Comparison of ENCODE assay signal across 16 cellular contexts in the genomic region with DNA sequence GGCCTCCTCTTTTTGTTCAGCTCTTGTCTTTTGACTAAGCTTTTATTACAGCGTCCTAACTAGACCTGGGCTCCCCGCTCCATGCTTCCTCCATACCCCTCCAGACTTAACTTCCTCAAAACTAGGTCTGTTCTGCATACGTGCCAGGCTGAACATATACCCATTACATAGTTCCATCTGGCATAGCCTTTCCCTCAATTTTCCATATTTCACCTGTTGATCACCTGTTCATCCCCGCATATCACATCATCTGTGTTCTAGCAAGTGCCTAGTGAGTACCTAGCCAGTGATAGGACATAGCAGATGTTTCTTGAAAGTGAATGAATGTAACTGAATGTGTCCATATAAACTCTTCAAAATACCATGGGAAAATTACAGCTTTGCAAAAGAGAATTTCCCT. TPM values are rescaled to one million over a fixed set of nuclear protein-coding genes. Genes with fewer than 3 reads are reported as not detected.
DNase-seq lines count a peak whose midpoint lies in the region; ATAC-seq, FAIRE-seq and TF ChIP-seq lines count a peak whose summit lies in the region.
"Had no signal": no experiment of that assay in that cellular context is flagged by ENCODE, and none has a peak within 500 bp of the region (broad histone marks: within the 10 kb centered on the region; RNA-seq: fewer than 3 reads in every experiment).

No MANE protein-coding gene starts in this region.

- no peaks in the 10 kb centered on the region for H3K79me2 ChIP-seq in astrocyte (ENCODE audit: insufficient read depth, low read length)

- no peak for FAIRE-seq in astrocyte (lab: Jason Lieb, UNC)
- FAIRE-seq: GM18507 had no signal

- peaks cover 66% of the 10 kb centered on the region for H3K36me3 Mint-ChIP-seq in activated naive CD8-positive, alpha-beta T cell treated with anti-CD3 and anti-CD28 coated beads, Interleukin-2, amount 10 ng/mL, durations not matched to agents 7 days and 5 days
- H3K36me3 Mint-ChIP-seq in activated naive CD8-positive, alpha-beta T cell treated with anti-CD3 and anti-CD28 coated beads for 36 hours: peaks cover 29% of the 10 kb centered on the region
- H3K36me3 Mint-ChIP-seq in astrocyte (ENCODE audit: low read depth, unreplicated experiment) (peaks cover 56% of the 10 kb centered on the region), naive B cell (peaks cover 55 to 65% of the 10 kb centered on the region in 2 donors)

- no peaks in the 10 kb centered on the region for H3K9me3 ChIP-seq in astrocyte (ENCODE audit: insufficient read depth, low read depth, low read length)
- H3K9me3 ChIP-seq: BE2C had no signal

- no peaks in the 10 kb centered on the region for H3K27me3 ChIP-seq in astrocyte (ENCODE audit: insufficient read depth, low read length)
- H3K27me3 ChIP-seq: BE2C had no signal

- H3K27ac ChIP-seq in astrocyte (ENCODE audit: low read depth, low read length): no peak overlapping the region
- H3K27ac ChIP-seq: C4-2B had no signal

- no peak overlapping the region for H3K4me2 ChIP-seq in astrocyte (ENCODE audit: low read length)

- H3K4me1 Mint-ChIP-seq in activated naive CD8-positive, alpha-beta T cell treated with anti-CD3 and anti-CD28 coated beads, Interleukin-2, amount 10 ng/mL, durations not matched to agents 7 days and 5 days: peaks cover 12% of the 10 kb centered on the region
- peaks cover 3% of the 10 kb centered on the region for H3K4me1 Mint-ChIP-seq in activated naive CD8-positive, alpha-beta T cell treated with anti-CD3 and anti-CD28 coated beads for 36 hours
- no peaks in the 10 kb centered on the region for H3K4me1 Mint-ChIP-seq in astrocyte (ENCODE audit: low read depth, unreplicated experiment)
- peaks cover 16 to 30% (median 30%) of the 10 kb centered on the region in 3 donors for H3K4me1 Mint-ChIP-seq in naive B cell
- H3K4me1 Mint-ChIP-seq: H9 had no signal

- ATAC-seq in activated naive CD8-positive, alpha-beta T cell treated with anti-CD3 and anti-CD28 coated beads, Interleukin-2, amount 10 ng/mL, durations not matched to agents 7 days and 5 days (ENCODE audit: low read depth): no peak
- ATAC-seq in naive B cell (ENCODE audit: low read depth in 2 of 2) (no peak), HG03135 (IDR thresholded peaks at IDR 0.05; ENCODE audit: unreplicated experiment) (no peak), GM18868 (IDR thresholded peaks at IDR 0.05; ENCODE audit: unreplicated experiment) (no peak)

- H3K4me3 ChIP-seq in astrocyte (ENCODE audit: insufficient read depth, low read depth, low read length): no peak overlapping the region

- TF ChIP-seq CTCF in astrocyte (IDR thresholded peaks at IDR 0.05; ENCODE audit: insufficient read depth, low read depth, low read length): no peak

- no peaks in the 10 kb centered on the region for H4K20me1 ChIP-seq in astrocyte (ENCODE audit: insufficient read depth, low read length)

- POLR2A ChIA-PET in activated naive CD8-positive, alpha-beta T cell treated with anti-CD3 and anti-CD28 coated beads, Interleukin-2, amount 10 ng/mL, durations not matched to agents 7 days and 5 days (lab: Charles Lee): no interaction called here

- no peak overlapping the region for H3K4me3 Mint-ChIP-seq in activated naive CD8-positive, alpha-beta T cell treated with anti-CD3 and anti-CD28 coated beads, Interleukin-2, amount 10 ng/mL, durations not matched to agents 7 days and 5 days
- no peak overlapping the region for H3K4me3 Mint-ChIP-seq in activated naive CD8-positive, alpha-beta T cell treated with anti-CD3 and anti-CD28 coated beads for 36 hours
- H3K4me3 Mint-ChIP-seq in astrocyte (ENCODE audit: unreplicated experiment): peak overlapping the region; percentile 2
- no peak overlapping the region for H3K4me3 Mint-ChIP-seq in naive B cell
- H3K4me3 Mint-ChIP-seq: CD8-positive, alpha-beta memory T cell; H9 had no signal

- no peak overlapping the region for H3K9ac ChIP-seq in astrocyte (ENCODE audit: low read length)

- no peak overlapping the region for H2AFZ ChIP-seq in astrocyte (ENCODE audit: low read depth, low read length)

- no peak for DNase-seq in activated naive CD8-positive, alpha-beta T cell treated with anti-CD3 and anti-CD28 coated beads, Interleukin-2, amount 10 ng/mL, durations not matched to agents 7 days and 5 days
- DNase-seq in activated naive CD8-positive, alpha-beta T cell treated with anti-CD3 and anti-CD28 coated beads for 36 hours: no peak
- no peak for DNase-seq in astrocyte (ENCODE audit: low read depth)
- no peak for DNase-seq in naive B cell
- no peak for DNase-seq in COR-L47 (lab: John Stamatoyannopoulos, UW)
- DNase-seq: BE2C; CD8-positive, alpha-beta memory T cell; DMS53; GF-D8; GOT3; H9; KBM-7 had no signal

- no peaks in the 10 kb centered on the region for H3K4me1 ChIP-seq in astrocyte (ENCODE audit: insufficient read depth, low read length)
- H3K4me1 ChIP-seq: BE2C had no signal

- peaks cover 6% of the 10 kb centered on the region for H3K36me3 ChIP-seq in astrocyte (ENCODE audit: insufficient read depth, low read length)
- H3K36me3 ChIP-seq: BE2C had no signal

- H3K27me3 Mint-ChIP-seq in activated naive CD8-positive, alpha-beta T cell treated with anti-CD3 and anti-CD28 coated beads, Interleukin-2, amount 10 ng/mL, durations not matched to agents 7 days and 5 days: no peaks in the 10 kb centered on the region
- no peaks in the 10 kb centered on the region for H3K27me3 Mint-ChIP-seq in activated naive CD8-positive, alpha-beta T cell treated with anti-CD3 and anti-CD28 coated beads for 36 hours
- H3K27me3 Mint-ChIP-seq in astrocyte (ENCODE audit: low read depth, unreplicated experiment) (no peaks in the 10 kb centered on the region), naive B cell (no peaks in the 10 kb centered on the region)
- H3K27me3 Mint-ChIP-seq: CD8-positive, alpha-beta memory T cell had no signal

- H3K27ac Mint-ChIP-seq in activated naive CD8-positive, alpha-beta T cell treated with anti-CD3 and anti-CD28 coated beads, Interleukin-2, amount 10 ng/mL, durations not matched to agents 7 days and 5 days: peak overlapping the region; percentile 0
- no peak overlapping the region for H3K27ac Mint-ChIP-seq in activated naive CD8-positive, alpha-beta T cell treated with anti-CD3 and anti-CD28 coated beads for 36 hours
- H3K27ac Mint-ChIP-seq in astrocyte (ENCODE audit: unreplicated experiment): no peak overlapping the region
- peak overlapping the region in 5 of 6 donors; percentile 21 to 77 (median 54) for H3K27ac Mint-ChIP-seq in naive B cell
- H3K27ac Mint-ChIP-seq: H9 had no signal

- H3K9me3 Mint-ChIP-seq in activated naive CD8-positive, alpha-beta T cell treated with anti-CD3 and anti-CD28 coated beads, Interleukin-2, amount 10 ng/mL, durations not matched to agents 7 days and 5 days: no peaks in the 10 kb centered on the region
- no peaks in the 10 kb centered on the region for H3K9me3 Mint-ChIP-seq in activated naive CD8-positive, alpha-beta T cell treated with anti-CD3 and anti-CD28 coated beads for 36 hours
- H3K9me3 Mint-ChIP-seq in astrocyte (ENCODE audit: unreplicated experiment) (no peaks in the 10 kb centered on the region), naive B cell (no peaks in the 10 kb centered on the region)
- H3K9me3 Mint-ChIP-seq: CD8-positive, alpha-beta memory T cell; H9 had no signal

RNA-seq across cellular contexts. Expression of a gene that starts 36.0 kb away (rescaled TPM):
- total RNA-seq in activated naive CD8-positive, alpha-beta T cell treated with anti-CD3 and anti-CD28 coated beads, Interleukin-2, amount 10 ng/mL, durations not matched to agents 7 days and 5 days: 100 to 1,000 TPM; 128 to 129 TPM
- 10 to 100 TPM; 55.2 to 56.5 TPM for total RNA-seq in activated naive CD8-positive, alpha-beta T cell treated with anti-CD3 and anti-CD28 coated beads for 36 hours
- total RNA-seq in astrocyte: 148 and 163 TPM in 2 replicates
- 10 to 100 TPM in 5 of 6 donors, 1 to 10 TPM in 1; 5.9 to 45.2 (median 34.2) TPM for polyA plus RNA-seq in naive B cell (ENCODE audit: low read depth in 6 of 6)

Comparison
In these comparisons a context has a peak if more than half of its experiments do, and no peak if none do; other contexts are left out.
1. H3K27ac Mint-ChIP-seq: peak in activated naive CD8-positive, alpha-beta T cell treated with anti-CD3 and anti-CD28 coated beads, Interleukin-2, amount 10 ng/mL, durations not matched to agents 7 days and 5 days (single experiment) and naive B cell (5 of 6); none in activated naive CD8-positive, alpha-beta T cell treated with anti-CD3 and anti-CD28 coated beads for 36 hours (single experiment) and astrocyte (single experiment).